ENCODE assay signal across 24 cellular contexts in the genomic region with DNA sequence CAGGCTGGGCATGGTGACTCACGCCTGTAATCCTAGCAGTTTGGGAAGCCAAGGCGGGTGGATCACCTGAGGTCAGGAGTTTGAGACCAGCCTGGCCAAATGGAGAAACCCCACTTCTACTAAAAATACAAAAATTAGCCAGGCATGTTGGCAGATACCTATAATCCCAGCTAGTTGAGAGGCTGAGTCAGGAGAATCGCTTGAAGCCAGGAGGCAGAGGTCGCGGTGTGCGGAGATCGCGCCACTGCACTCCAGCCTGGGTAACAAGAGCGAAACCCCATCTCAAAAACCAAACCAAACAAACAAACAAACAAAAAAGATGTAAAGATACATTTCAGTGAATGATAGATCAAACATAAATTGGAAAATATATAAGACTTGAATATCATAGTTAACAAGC.
"Had no signal": no experiment of that assay in that cellular context is flagged by ENCODE, and none has a peak within 500 bp of the region (broad histone marks: within the 10 kb centered on the region; RNA-seq: fewer than 3 reads in every experiment).

No MANE protein-coding gene starts in this region.

- H3K4me1 ChIP-seq: colonic mucosa, esophagus squamous epithelium, foreskin keratinocyte, gastrocnemius medialis, gastroesophageal sphincter, heart left ventricle, heart right ventricle had no signal

- H3K4me3 Mint-ChIP-seq: dendritic cell treated with granulocyte-macrophage colony-stimulating factor and Interleukin-4, amounts not matched to agents 40 ng/mL and 50 ng/mL, for 4 days; effector memory CD8-positive, alpha-beta T cell; endodermal cell had no signal

- H3K27ac Mint-ChIP-seq: dendritic cell treated with granulocyte-macrophage colony-stimulating factor and Interleukin-4, amounts not matched to agents 40 ng/mL and 50 ng/mL, for 4 days; effector memory CD8-positive, alpha-beta T cell; endodermal cell had no signal

- H3K4me3 ChIP-seq: colonic mucosa, coronary artery, dorsolateral prefrontal cortex, esophagus squamous epithelium, gastrocnemius medialis, gastroesophageal sphincter, heart left ventricle, heart right ventricle had no signal

- H3K27me3 Mint-ChIP-seq: effector memory CD8-positive, alpha-beta T cell had no signal

- H3K27me3 ChIP-seq: colonic mucosa, dorsolateral prefrontal cortex, esophagus squamous epithelium, foreskin keratinocyte, gastrocnemius medialis, gastroesophageal sphincter, heart left ventricle had no signal

- H3K36me3 ChIP-seq: colonic mucosa, esophagus squamous epithelium, gastrocnemius medialis, gastroesophageal sphincter, heart left ventricle, heart right ventricle had no signal

- DNase-seq: colonic mucosa; cortex of kidney; dermis blood vessel endothelial cell; dorsolateral prefrontal cortex; effector CD4-positive, alpha-beta T cell; effector CD8-positive, alpha-beta T cell; effector memory CD4-positive, alpha-beta T cell; effector memory CD8-positive, alpha-beta T cell; endodermal cell; erythroblast; esophagus squamous epithelium; foreskin fibroblast; foreskin keratinocyte; foreskin melanocyte; gastrocnemius medialis; glutamatergic neuron; head of caudate nucleus; heart left ventricle; heart right ventricle had no signal

- H3K9me3 ChIP-seq: colonic mucosa, esophagus squamous epithelium, gastrocnemius medialis, gastroesophageal sphincter, heart left ventricle, heart right ventricle had no signal

- ATAC-seq: effector memory CD8-positive, alpha-beta T cell; esophagus mucosa; foreskin keratinocyte; gastrocnemius medialis; gastroesophageal sphincter; heart left ventricle; heart right ventricle had no signal

- H3K9me3 Mint-ChIP-seq: dendritic cell treated with granulocyte-macrophage colony-stimulating factor and Interleukin-4, amounts not matched to agents 40 ng/mL and 50 ng/mL, for 4 days; effector memory CD8-positive, alpha-beta T cell; endodermal cell had no signal

- H3K27ac ChIP-seq: colonic mucosa, coronary artery, dorsolateral prefrontal cortex, epithelial cell of prostate, esophagus squamous epithelium, foreskin keratinocyte, gastrocnemius medialis, gastroesophageal sphincter, heart left ventricle, heart right ventricle had no signal
